ENCODE assay signal across 16 cellular contexts in the genomic region with DNA sequence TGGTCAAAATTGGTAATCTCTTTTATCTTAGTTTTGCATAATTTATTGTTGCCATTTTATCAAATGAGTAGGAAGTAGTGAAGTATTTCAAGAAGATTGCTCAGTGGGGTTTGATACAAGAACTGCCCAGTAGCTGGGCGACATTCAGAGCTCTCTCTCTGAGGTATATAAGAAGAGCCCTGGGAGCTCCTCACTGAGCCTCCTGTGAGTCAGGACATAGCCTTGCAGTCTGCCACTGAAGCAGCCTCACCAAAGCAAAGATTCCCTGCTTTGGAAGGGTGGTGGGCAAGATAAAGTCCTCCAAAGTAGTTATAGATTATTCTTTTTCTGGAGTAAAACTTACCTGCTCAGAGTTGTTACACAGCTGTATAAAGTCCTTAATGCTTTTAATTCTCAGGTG. TPM values are rescaled to one million over a fixed set of nuclear protein-coding genes. Genes with fewer than 3 reads are reported as not detected.
DNase-seq lines count a peak whose midpoint lies in the region; ATAC-seq and TF ChIP-seq lines count a peak whose summit lies in the region.
"Had no signal": no experiment of that assay in that cellular context is flagged by ENCODE, and none has a peak within 500 bp of the region (broad histone marks: within the 10 kb centered on the region; RNA-seq: fewer than 3 reads in every experiment).

No MANE protein-coding gene starts in this region.

- no peak overlapping the region for H3K4me3 ChIP-seq in fibroblast of mammary gland (ENCODE audit: control insufficient read depth, low read depth, low read length)
- H3K4me3 ChIP-seq in gastrocnemius medialis, result no peak overlapping the region
- H3K4me3 ChIP-seq: cardiac muscle cell, heart left ventricle, K562, transverse colon had no signal

- in situ Hi-C loops in gastrocnemius medialis (cut with MboI; ENCODE audit: low sequenced_read_pairs in 4 of 4), result no loop called here

- H3K36me3 ChIP-seq in gastrocnemius medialis, result peaks cover 0 to 44% of the 10 kb centered on the region in 2 donors

- DNase-seq in EL, result peak; percentile 42
- peak; percentile 29 for DNase-seq in LHCN-M2 (ENCODE audit: low read depth)
- peak; percentile 43 for DNase-seq in fibroblast of mammary gland (ENCODE audit: low read depth)
- no peak for DNase-seq in gastrocnemius medialis
- DNase-seq in LoVo (ENCODE audit: low spot score), result no peak
- DNase-seq in dermis blood vessel endothelial cell, result no peak
- DNase-seq: activated gamma-delta T cell treated with Interleukin-2 at 50 U/mL for 16 hours, heart left ventricle, kidney glomerular epithelial cell, NCI-H1436 treated with DMSO at 0.1 percent for 48 hours, NCI-H446, transverse colon had no signal

- H3K27me3 ChIP-seq in gastrocnemius medialis, result no peaks in the 10 kb centered on the region
- H3K27me3 ChIP-seq: cardiac muscle cell, heart left ventricle, transverse colon had no signal

- intact Hi-C loops in gastrocnemius medialis (cut with DNase I; ENCODE audit: low total_unique reads), result no loop called here

- peak overlapping the region in 3 of 4 donors; percentile 48 to 60 (median 50) for H3K27ac ChIP-seq in gastrocnemius medialis
- H3K27ac ChIP-seq: heart left ventricle, transverse colon had no signal

- TF ChIP-seq CTCF in fibroblast of mammary gland (conservative IDR thresholded peaks at IDR 0.05; ENCODE audit: control insufficient read depth, insufficient read depth, low read depth, low read length), result no peak
- no peak for TF ChIP-seq CTCF in gastrocnemius medialis (IDR thresholded peaks at IDR 0.05 in 4 of 5, conservative IDR thresholded peaks at IDR 0.05 in 1 of 5)

- TF ChIP-seq POLR2A in gastrocnemius medialis (IDR thresholded peaks at IDR 0.05), result no peak

- ATAC-seq in gastrocnemius medialis (peak in 1 of 2 donors; percentile 49), GM21825 (IDR thresholded peaks at IDR 0.05; ENCODE audit: unreplicated experiment) (no peak)
- ATAC-seq: heart left ventricle, K562 had no signal

- H3K4me1 ChIP-seq in gastrocnemius medialis, result peaks cover 25 to 27% of the 10 kb centered on the region in 2 donors
- H3K4me1 ChIP-seq: transverse colon had no signal

- no peaks in the 10 kb centered on the region for H3K9me3 ChIP-seq in gastrocnemius medialis
- H3K9me3 ChIP-seq: transverse colon had no signal

RNA-seq across cellular contexts. Expression of a gene that starts 26.1 kb away (rescaled TPM):
- total RNA-seq in LHCN-M2 (2014; rRNA removed) (29.0 and 29.6 TPM in 2 replicates), gastrocnemius medialis (10 to 100 TPM; 26.7 to 45.1 (median 29.4) TPM), dermis blood vessel endothelial cell (79.1 and 84.1 TPM in 2 replicates)
- 10.8 TPM for polyA plus RNA-seq in LHCN-M2 (2012)

RNA-seq across cellular contexts. Expression of a gene that starts 35.1 kb away (rescaled TPM):
- total RNA-seq in LHCN-M2 (2014; rRNA removed), result 0.86 TPM in 1 of 2 replicates, not detected in the other
- 0.40 TPM for polyA plus RNA-seq in LHCN-M2 (2012)
- total RNA-seq in gastrocnemius medialis, result 1 to 10 TPM in 2 of 4 donors, under 1 TPM in 2; 0.53 to 2.7 (median 1.4) TPM
- total RNA-seq in dermis blood vessel endothelial cell, result 103 and 515 TPM in 2 replicates
- total RNA-seq: SK-MEL-5 had no signal
- polyA plus RNA-seq: cardiac muscle cell had no signal

Comparison
In these comparisons a context has a peak if more than half of its experiments do, and no peak if none do; other contexts are left out.
1. DNase-seq: peak in EL (single experiment), LHCN-M2 (single experiment) and fibroblast of mammary gland (single experiment); none in gastrocnemius medialis (0 of 2), LoVo (single experiment) and dermis blood vessel endothelial cell (single experiment).
2. RNA of a gene that starts 35.1 kb away (total RNA-seq): 103 to 515 TPM in dermis blood vessel endothelial cell; 0.53 to 2.7 TPM in gastrocnemius medialis and 0.86 TPM in LHCN-M2; every median in the first group is over 10 times any median in the second.